Comparison of ENCODE assay signal across 1 cellular context in the genomic region with DNA sequence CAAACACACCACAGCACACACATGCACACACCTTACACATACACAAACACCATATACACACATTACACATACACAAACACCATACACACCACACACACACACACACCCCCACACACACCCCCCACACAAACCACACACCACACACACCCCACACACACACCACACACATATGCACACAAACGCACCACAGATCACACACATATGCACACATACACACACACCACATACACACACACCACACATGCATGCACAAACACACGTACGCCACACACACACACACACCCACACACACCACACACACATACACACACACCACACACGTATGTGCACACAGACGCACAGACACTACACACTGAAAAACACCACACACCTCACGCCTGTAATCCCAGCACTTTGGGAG.
TF ChIP-seq lines count a peak whose summit lies in the region.

No MANE protein-coding gene starts in this region.

TF ChIP-seq in HEK293, 187 proteins besides CTCF, POLR2A, EP300 and RAD21 (continued from another document):
- TF ChIP-seq, protein P1, sequence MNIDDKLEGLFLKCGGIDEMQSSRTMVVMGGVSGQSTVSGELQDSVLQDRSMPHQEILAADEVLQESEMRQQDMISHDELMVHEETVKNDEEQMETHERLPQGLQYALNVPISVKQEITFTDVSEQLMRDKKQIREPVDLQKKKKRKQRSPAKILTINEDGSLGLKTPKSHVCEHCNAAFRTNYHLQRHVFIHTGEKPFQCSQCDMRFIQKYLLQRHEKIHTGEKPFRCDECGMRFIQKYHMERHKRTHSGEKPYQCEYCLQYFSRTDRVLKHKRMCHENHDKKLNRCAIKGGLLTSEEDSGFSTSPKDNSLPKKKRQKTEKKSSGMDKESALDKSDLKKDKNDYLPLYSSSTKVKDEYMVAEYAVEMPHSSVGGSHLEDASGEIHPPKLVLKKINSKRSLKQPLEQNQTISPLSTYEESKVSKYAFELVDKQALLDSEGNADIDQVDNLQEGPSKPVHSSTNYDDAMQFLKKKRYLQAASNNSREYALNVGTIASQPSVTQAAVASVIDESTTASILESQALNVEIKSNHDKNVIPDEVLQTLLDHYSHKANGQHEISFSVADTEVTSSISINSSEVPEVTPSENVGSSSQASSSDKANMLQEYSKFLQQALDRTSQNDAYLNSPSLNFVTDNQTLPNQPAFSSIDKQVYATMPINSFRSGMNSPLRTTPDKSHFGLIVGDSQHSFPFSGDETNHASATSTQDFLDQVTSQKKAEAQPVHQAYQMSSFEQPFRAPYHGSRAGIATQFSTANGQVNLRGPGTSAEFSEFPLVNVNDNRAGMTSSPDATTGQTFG (tag by site-specific recombination; IDR thresholded peaks at IDR 0.05; ENCODE audit: borderline replicate concordance), result peak; percentile 43; the same call in 1 of the 2 replicates
- no peak for TF ChIP-seq ZNF561 (tag by site-specific recombination; IDR thresholded peaks at IDR 0.05; ENCODE audit: borderline replicate concordance)
- TF ChIP-seq EGR2 (tag by site-specific recombination; IDR thresholded peaks at IDR 0.05; ENCODE audit: low read depth), result peak; percentile 45; the same call in 1 of the 2 replicates
- TF ChIP-seq ZNF416 (tag by site-specific recombination; IDR thresholded peaks at IDR 0.05), result no peak
- no peak for TF ChIP-seq ZNF521 (tag by site-specific recombination; IDR thresholded peaks at IDR 0.05)
- TF ChIP-seq, protein P2, sequence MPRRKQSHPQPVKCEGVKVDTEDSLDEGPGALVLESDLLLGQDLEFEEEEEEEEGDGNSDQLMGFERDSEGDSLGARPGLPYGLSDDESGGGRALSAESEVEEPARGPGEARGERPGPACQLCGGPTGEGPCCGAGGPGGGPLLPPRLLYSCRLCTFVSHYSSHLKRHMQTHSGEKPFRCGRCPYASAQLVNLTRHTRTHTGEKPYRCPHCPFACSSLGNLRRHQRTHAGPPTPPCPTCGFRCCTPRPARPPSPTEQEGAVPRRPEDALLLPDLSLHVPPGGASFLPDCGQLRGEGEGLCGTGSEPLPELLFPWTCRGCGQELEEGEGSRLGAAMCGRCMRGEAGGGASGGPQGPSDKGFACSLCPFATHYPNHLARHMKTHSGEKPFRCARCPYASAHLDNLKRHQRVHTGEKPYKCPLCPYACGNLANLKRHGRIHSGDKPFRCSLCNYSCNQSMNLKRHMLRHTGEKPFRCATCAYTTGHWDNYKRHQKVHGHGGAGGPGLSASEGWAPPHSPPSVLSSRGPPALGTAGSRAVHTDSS (tag by site-specific recombination; IDR thresholded peaks at IDR 0.05), result no peak
- TF ChIP-seq, protein P3, sequence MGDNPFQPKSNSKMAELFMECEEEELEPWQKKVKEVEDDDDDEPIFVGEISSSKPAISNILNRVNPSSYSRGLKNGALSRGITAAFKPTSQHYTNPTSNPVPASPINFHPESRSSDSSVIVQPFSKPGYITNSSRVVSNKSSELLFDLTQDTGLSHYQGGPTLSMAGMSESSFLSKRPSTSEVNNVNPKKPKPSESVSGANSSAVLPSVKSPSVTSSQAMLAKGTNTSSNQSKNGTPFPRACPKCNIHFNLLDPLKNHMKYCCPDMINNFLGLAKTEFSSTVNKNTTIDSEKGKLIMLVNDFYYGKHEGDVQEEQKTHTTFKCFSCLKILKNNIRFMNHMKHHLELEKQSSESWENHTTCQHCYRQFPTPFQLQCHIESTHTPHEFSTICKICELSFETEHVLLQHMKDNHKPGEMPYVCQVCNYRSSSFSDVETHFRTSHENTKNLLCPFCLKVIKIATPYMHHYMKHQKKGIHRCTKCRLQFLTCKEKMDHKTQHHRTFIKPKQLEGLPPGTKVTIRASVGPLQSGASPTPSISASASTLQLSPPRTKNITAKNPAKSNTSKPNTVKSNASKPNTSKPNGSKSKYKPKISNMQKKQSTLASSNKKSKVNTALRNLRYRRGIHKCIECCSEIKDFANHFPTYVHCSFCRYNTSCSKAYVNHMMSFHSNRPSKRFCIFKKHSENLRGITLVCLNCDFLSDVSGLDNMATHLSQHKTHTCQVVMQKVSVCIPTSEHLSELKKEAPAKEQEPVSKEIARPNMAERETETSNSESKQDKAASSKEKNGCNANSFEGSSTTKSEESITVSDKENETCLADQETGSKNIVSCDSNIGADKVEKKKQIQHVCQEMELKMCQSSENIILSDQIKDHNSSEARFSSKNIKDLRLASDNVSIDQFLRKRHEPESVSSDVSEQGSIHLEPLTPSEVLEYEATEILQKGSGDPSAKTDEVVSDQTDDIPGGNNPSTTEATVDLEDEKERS (tag by site-specific recombination; IDR thresholded peaks at IDR 0.05), result no peak
- TF ChIP-seq ZNF473 (tag by site-specific recombination; IDR thresholded peaks at IDR 0.05), result no peak
- TF ChIP-seq, protein P4, sequence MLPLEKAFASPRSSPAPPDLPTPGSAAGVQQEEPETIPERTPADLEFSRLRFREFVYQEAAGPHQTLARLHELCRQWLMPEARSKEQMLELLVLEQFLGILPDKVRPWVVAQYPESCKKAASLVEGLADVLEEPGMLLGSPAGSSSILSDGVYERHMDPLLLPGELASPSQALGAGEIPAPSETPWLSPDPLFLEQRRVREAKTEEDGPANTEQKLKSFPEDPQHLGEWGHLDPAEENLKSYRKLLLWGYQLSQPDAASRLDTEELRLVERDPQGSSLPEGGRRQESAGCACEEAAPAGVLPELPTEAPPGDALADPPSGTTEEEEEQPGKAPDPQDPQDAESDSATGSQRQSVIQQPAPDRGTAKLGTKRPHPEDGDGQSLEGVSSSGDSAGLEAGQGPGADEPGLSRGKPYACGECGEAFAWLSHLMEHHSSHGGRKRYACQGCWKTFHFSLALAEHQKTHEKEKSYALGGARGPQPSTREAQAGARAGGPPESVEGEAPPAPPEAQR (tag by site-specific recombination; IDR thresholded peaks at IDR 0.05), result no peak
- TF ChIP-seq, protein P5, sequence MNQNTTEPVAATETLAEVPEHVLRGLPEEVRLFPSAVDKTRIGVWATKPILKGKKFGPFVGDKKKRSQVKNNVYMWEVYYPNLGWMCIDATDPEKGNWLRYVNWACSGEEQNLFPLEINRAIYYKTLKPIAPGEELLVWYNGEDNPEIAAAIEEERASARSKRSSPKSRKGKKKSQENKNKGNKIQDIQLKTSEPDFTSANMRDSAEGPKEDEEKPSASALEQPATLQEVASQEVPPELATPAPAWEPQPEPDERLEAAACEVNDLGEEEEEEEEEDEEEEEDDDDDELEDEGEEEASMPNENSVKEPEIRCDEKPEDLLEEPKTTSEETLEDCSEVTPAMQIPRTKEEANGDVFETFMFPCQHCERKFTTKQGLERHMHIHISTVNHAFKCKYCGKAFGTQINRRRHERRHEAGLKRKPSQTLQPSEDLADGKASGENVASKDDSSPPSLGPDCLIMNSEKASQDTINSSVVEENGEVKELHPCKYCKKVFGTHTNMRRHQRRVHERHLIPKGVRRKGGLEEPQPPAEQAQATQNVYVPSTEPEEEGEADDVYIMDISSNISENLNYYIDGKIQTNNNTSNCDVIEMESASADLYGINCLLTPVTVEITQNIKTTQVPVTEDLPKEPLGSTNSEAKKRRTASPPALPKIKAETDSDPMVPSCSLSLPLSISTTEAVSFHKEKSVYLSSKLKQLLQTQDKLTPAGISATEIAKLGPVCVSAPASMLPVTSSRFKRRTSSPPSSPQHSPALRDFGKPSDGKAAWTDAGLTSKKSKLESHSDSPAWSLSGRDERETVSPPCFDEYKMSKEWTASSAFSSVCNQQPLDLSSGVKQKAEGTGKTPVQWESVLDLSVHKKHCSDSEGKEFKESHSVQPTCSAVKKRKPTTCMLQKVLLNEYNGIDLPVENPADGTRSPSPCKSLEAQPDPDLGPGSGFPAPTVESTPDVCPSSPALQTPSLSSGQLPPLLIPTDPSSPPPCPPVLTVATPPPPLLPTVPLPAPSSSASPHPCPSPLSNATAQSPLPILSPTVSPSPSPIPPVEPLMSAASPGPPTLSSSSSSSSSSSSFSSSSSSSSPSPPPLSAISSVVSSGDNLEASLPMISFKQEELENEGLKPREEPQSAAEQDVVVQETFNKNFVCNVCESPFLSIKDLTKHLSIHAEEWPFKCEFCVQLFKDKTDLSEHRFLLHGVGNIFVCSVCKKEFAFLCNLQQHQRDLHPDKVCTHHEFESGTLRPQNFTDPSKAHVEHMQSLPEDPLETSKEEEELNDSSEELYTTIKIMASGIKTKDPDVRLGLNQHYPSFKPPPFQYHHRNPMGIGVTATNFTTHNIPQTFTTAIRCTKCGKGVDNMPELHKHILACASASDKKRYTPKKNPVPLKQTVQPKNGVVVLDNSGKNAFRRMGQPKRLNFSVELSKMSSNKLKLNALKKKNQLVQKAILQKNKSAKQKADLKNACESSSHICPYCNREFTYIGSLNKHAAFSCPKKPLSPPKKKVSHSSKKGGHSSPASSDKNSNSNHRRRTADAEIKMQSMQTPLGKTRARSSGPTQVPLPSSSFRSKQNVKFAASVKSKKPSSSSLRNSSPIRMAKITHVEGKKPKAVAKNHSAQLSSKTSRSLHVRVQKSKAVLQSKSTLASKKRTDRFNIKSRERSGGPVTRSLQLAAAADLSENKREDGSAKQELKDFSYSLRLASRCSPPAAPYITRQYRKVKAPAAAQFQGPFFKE (tag by site-specific recombination; IDR thresholded peaks at IDR 0.05; ENCODE audit: borderline replicate concordance), result no peak
- no peak for TF ChIP-seq SP3 (tag by site-specific recombination; IDR thresholded peaks at IDR 0.05)
- no peak for TF ChIP-seq OSR2 (tag by site-specific recombination; IDR thresholded peaks at IDR 0.05)
- TF ChIP-seq, protein P6, sequence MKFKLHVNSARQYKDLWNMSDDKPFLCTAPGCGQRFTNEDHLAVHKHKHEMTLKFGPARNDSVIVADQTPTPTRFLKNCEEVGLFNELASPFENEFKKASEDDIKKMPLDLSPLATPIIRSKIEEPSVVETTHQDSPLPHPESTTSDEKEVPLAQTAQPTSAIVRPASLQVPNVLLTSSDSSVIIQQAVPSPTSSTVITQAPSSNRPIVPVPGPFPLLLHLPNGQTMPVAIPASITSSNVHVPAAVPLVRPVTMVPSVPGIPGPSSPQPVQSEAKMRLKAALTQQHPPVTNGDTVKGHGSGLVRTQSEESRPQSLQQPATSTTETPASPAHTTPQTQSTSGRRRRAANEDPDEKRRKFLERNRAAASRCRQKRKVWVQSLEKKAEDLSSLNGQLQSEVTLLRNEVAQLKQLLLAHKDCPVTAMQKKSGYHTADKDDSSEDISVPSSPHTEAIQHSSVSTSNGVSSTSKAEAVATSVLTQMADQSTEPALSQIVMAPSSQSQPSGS (tag by site-specific recombination; IDR thresholded peaks at IDR 0.05; ENCODE audit: low read depth), result no peak
- no peak for TF ChIP-seq ZNF768 (tag by site-specific recombination; IDR thresholded peaks at IDR 0.05)
- TF ChIP-seq YY1 (tag by site-specific recombination; IDR thresholded peaks at IDR 0.05), result no peak
- no peak for TF ChIP-seq TRIM28 (IDR thresholded peaks at IDR 0.05; ENCODE audit: borderline replicate concordance, low read length)
- no peak for TF ChIP-seq WT1 (tag by site-specific recombination; IDR thresholded peaks at IDR 0.05)
- TF ChIP-seq GLIS2 (tag by site-specific recombination; IDR thresholded peaks at IDR 0.05), result no peak
- no peak for TF ChIP-seq ZNF132 (tag by site-specific recombination; IDR thresholded peaks at IDR 0.05; ENCODE audit: borderline replicate concordance)
- TF ChIP-seq ZNF776 (tag by site-specific recombination; IDR thresholded peaks at IDR 0.05; ENCODE audit: borderline replicate concordance), result no peak
- TF ChIP-seq ZNF324 (tag by site-specific recombination; IDR thresholded peaks at IDR 0.05), result no peak
TF ChIP-seq in HEK293: peak in this region for 4.
